Comparison of ENCODE assay signal across 23 cellular contexts in genomic region chr20:10686356-10687169, GRCh38.
"Had no signal": no experiment of that assay in that cellular context is flagged by ENCODE, and none has a peak within 500 bp of the region (broad histone marks: within the 10 kb centered on the region; RNA-seq: fewer than 3 reads in every experiment).

No MANE protein-coding gene starts in this region.

- ATAC-seq: activated T-cell treated with anti-CD3 and anti-CD28 coated beads, Interleukin-2, amount 50 U/mL, for 4 hours; gastroesophageal sphincter; heart right ventricle; naive thymus-derived CD4-positive, alpha-beta T cell; right cardiac atrium; stimulated activated naive CD8-positive, alpha-beta T cell treated with anti-CD3 and anti-CD28 coated beads, Interleukin-15, Interleukin-2, amounts not matched to agents 100 U/mL and 50 U/mL, for 24 hours had no signal

- H3K27me3 ChIP-seq: breast epithelium, esophagus muscularis mucosa, gastroesophageal sphincter, heart right ventricle, transverse colon, vagina had no signal

- H3K36me3 ChIP-seq: breast epithelium, esophagus muscularis mucosa, gastroesophageal sphincter, heart right ventricle, transverse colon, vagina had no signal

- DNase-seq: activated CD4-positive, alpha-beta T cell treated with anti-CD3 and anti-CD28 coated beads, Interleukin-2, amount 10 ng/mL, durations not matched to agents 24 days and 14 days; activated CD8-positive, alpha-beta memory T cell treated with anti-CD3 and anti-CD28 coated beads, Interleukin-2, amount 50 U/mL, for 4 hours; activated naive CD4-positive, alpha-beta T cell treated with anti-CD3 and anti-CD28 coated beads, Interleukin-2, amount 50 U/mL, for 16 hours; activated T-cell treated with anti-CD3 and anti-CD28 coated beads, Interleukin-2, amount 50 U/mL, for 4 hours; effector CD4-positive, alpha-beta T cell; heart right ventricle; kidney glomerular epithelial cell; naive thymus-derived CD4-positive, alpha-beta T cell; nucleus accumbens; posterior cingulate gyrus; right cardiac atrium; stimulated activated naive CD8-positive, alpha-beta T cell treated with anti-CD3 and anti-CD28 coated beads, Interleukin-15, Interleukin-2, amounts not matched to agents 100 U/mL and 50 U/mL, for 24 hours; substantia nigra; T-helper 1 cell; T-helper 9 cell; transverse colon had no signal

- H3K4me1 Mint-ChIP-seq: activated CD4-positive, alpha-beta T cell treated with anti-CD3 and anti-CD28 coated beads, Interleukin-2, amount 10 ng/mL, durations not matched to agents 24 days and 14 days; memory B cell; naive thymus-derived CD4-positive, alpha-beta T cell had no signal

- H3K4me3 ChIP-seq: breast epithelium, coronary artery, esophagus muscularis mucosa, gastroesophageal sphincter, heart right ventricle, skin epidermis, transverse colon, vagina had no signal

- H3K9me3 ChIP-seq: breast epithelium, esophagus muscularis mucosa, gastroesophageal sphincter, heart right ventricle, transverse colon, vagina had no signal

- H3K36me3 Mint-ChIP-seq: memory B cell; naive thymus-derived CD4-positive, alpha-beta T cell had no signal

- H3K4me3 Mint-ChIP-seq: activated CD4-positive, alpha-beta T cell treated with anti-CD3 and anti-CD28 coated beads, Interleukin-2, amount 10 ng/mL, durations not matched to agents 24 days and 14 days; activated T-cell treated with anti-CD3 and anti-CD28 coated beads, Interleukin-2, amount 50 U/mL, for 4 hours; memory B cell; naive thymus-derived CD4-positive, alpha-beta T cell had no signal

- H3K27ac Mint-ChIP-seq: activated CD4-positive, alpha-beta T cell treated with anti-CD3 and anti-CD28 coated beads, Interleukin-2, amount 10 ng/mL, durations not matched to agents 24 days and 14 days; memory B cell; naive thymus-derived CD4-positive, alpha-beta T cell had no signal

- H3K9me3 Mint-ChIP-seq: activated CD4-positive, alpha-beta T cell treated with anti-CD3 and anti-CD28 coated beads, Interleukin-2, amount 10 ng/mL, durations not matched to agents 24 days and 14 days; activated T-cell treated with anti-CD3 and anti-CD28 coated beads, Interleukin-2, amount 50 U/mL, for 4 hours; memory B cell had no signal

- H3K4me1 ChIP-seq: breast epithelium, esophagus muscularis mucosa, gastroesophageal sphincter, heart right ventricle, vagina had no signal

- H3K27ac ChIP-seq: breast epithelium, coronary artery, esophagus muscularis mucosa, gastroesophageal sphincter, heart right ventricle, skin epidermis, transverse colon, vagina had no signal
